ENCODE assay signal across 7 cellular contexts in genomic region chr5:87231037-87231808, GRCh38. TPM values are rescaled to one million over a fixed set of nuclear protein-coding genes. Genes with fewer than 3 reads are reported as not detected.
DNase-seq lines count a peak whose midpoint lies in the region; ATAC-seq, FAIRE-seq and TF ChIP-seq lines count a peak whose summit lies in the region.

No MANE protein-coding gene starts in this region.

- H3K4me1 Mint-ChIP-seq in naive thymus-derived CD8-positive, alpha-beta T cell, result peaks cover 0 to 2% (median 1%) of the 10 kb centered on the region in 4 donors

- no peak overlapping the region for H3K27ac Mint-ChIP-seq in naive thymus-derived CD8-positive, alpha-beta T cell

- no peaks in the 10 kb centered on the region for H3K36me3 Mint-ChIP-seq in naive thymus-derived CD8-positive, alpha-beta T cell

- DNase-seq in H54 (ENCODE audit: insufficient read length, low spot score), result no peak
- DNase-seq in naive thymus-derived CD8-positive, alpha-beta T cell, result no peak
- DNase-seq in DMS53 treated with DMSO at 0.1 percent for 48 hours (lab: John Stamatoyannopoulos, UW; ENCODE audit: unreplicated experiment), result no peak
- DNase-seq in NCI-H510A treated with DMSO at 0.1 percent for 48 hours (lab: John Stamatoyannopoulos, UW), result no peak
- no peak for DNase-seq in NCI-H1417 treated with DMSO at 0.1 percent for 48 hours (lab: John Stamatoyannopoulos, UW)

- FAIRE-seq in H54 (lab: Jason Lieb, UNC), result peak; percentile 33

- POLR2A ChIA-PET in naive thymus-derived CD8-positive, alpha-beta T cell (lab: Charles Lee), result no interaction called here

- peaks cover 0 to 1% (median 0%) of the 10 kb centered on the region in 5 donors for H3K27me3 Mint-ChIP-seq in naive thymus-derived CD8-positive, alpha-beta T cell

- ATAC-seq in GM19043 (IDR thresholded peaks at IDR 0.05; ENCODE audit: low read depth, unreplicated experiment) (peak; percentile 97), HG03460 (IDR thresholded peaks at IDR 0.05; ENCODE audit: unreplicated experiment) (peak; percentile 95)
- ATAC-seq in naive thymus-derived CD8-positive, alpha-beta T cell, result peak; percentile 33 to 46

- no peaks in the 10 kb centered on the region for H3K9me3 Mint-ChIP-seq in naive thymus-derived CD8-positive, alpha-beta T cell

- TF ChIP-seq POLR2A in H54 (IDR thresholded peaks at IDR 0.05; ENCODE audit: low read depth, low read length), result no peak

- H3K4me3 Mint-ChIP-seq in naive thymus-derived CD8-positive, alpha-beta T cell, result no peak overlapping the region

RNA-seq across cellular contexts. Expression of gene RASA1, which starts 36.5 kb away (rescaled TPM):
- 10 to 100 TPM; 25.0 to 26.1 TPM for total RNA-seq in naive thymus-derived CD8-positive, alpha-beta T cell
- polyA plus RNA-seq in naive thymus-derived CD8-positive, alpha-beta T cell, result 1 to 10 TPM; 3.4 to 7.7 (median 3.6) TPM

Comparison
In these comparisons a context has a peak if more than half of its experiments do, and no peak if none do; other contexts are left out.
1. ATAC-seq: peak in every context shown above with its lines; median percentile 97 in GM19043; 95 in HG03460; 40 in naive thymus-derived CD8-positive, alpha-beta T cell.